Comparison of ENCODE assay signal across 10 cellular contexts in genomic region chr3:67605377-67605776, GRCh38. TPM values are rescaled to one million over a fixed set of nuclear protein-coding genes. Genes with fewer than 3 reads are reported as not detected.
DNase-seq lines count a peak whose midpoint lies in the region; ATAC-seq and TF ChIP-seq lines count a peak whose summit lies in the region.
"Had no signal": no experiment of that assay in that cellular context is flagged by ENCODE, and none has a peak within 500 bp of the region (broad histone marks: within the 10 kb centered on the region; RNA-seq: fewer than 3 reads in every experiment).

No MANE protein-coding gene starts in this region.

- H3K79me2 ChIP-seq in GM23338 (replicated peaks; ENCODE audit: insufficient read depth), result peaks cover 5% of the 10 kb centered on the region; the same call in 1 of the 2 replicates

- H3K27me3 ChIP-seq in GM23338 (ENCODE audit: insufficient read depth), result no peaks in the 10 kb centered on the region

- TF ChIP-seq CTCF in GM23338 (conservative IDR thresholded peaks at IDR 0.05; ENCODE audit: low read depth in 2 of 2), result peak in 1 of 2 experiments; percentile 25; a peak in 2 of 4 replicates

- H4K20me1 ChIP-seq in GM23338 (replicated peaks; ENCODE audit: insufficient read depth), result no peaks in the 10 kb centered on the region; the same call in 1 of the 2 replicates

- no peak overlapping the region for H3K27ac ChIP-seq in GM23338 (ENCODE audit: low read depth)

- no peaks in the 10 kb centered on the region for H3K27me3 Mint-ChIP-seq in GM23338 (ENCODE audit: insufficient read depth, low read depth, poor library complexity)
- H3K27me3 Mint-ChIP-seq: brain had no signal

- H3K36me3 ChIP-seq in GM23338 (ENCODE audit: insufficient read depth), result no peaks in the 10 kb centered on the region

- no peaks in the 10 kb centered on the region for H3F3A ChIP-seq in GM23338 (replicated peaks; ENCODE audit: low read depth)

- H3K36me3 Mint-ChIP-seq in GM23338 (ENCODE audit: low read depth), result peaks cover 25% of the 10 kb centered on the region

- H3K4me1 Mint-ChIP-seq in GM23338, result peaks cover 17% of the 10 kb centered on the region

- no peak overlapping the region for H3K4me3 ChIP-seq in GM23338

- H2AFZ ChIP-seq in GM23338, result no peak overlapping the region

- no peaks in the 10 kb centered on the region for H3K9me3 Mint-ChIP-seq in GM23338

- peak overlapping the region; percentile 78 for H3K27ac Mint-ChIP-seq in GM23338
- H3K27ac Mint-ChIP-seq: brain had no signal

- no peak overlapping the region for H3K4me2 ChIP-seq in GM23338

- H3K4me3 Mint-ChIP-seq in GM23338, result no peak overlapping the region
- H3K4me3 Mint-ChIP-seq: brain had no signal

- ATAC-seq in GM23338 (peak; percentile 31; the same call in 1 of the 3 replicates), HG03139 (IDR thresholded peaks at IDR 0.05; ENCODE audit: unreplicated experiment) (no peak), GM18870 (IDR thresholded peaks at IDR 0.05; ENCODE audit: unreplicated experiment) (no peak), GM21723 (IDR thresholded peaks at IDR 0.05; ENCODE audit: unreplicated experiment) (no peak)

- DNase-seq in AG08396 (ENCODE audit: low spot score) (peak; percentile 51), GM23338 (ENCODE audit: low spot score) (peak; percentile 30), amniotic stem cell (lab: John Stamatoyannopoulos, UW) (peak; percentile 45), kidney glomerular epithelial cell (lab: John Stamatoyannopoulos, UW) (peak; percentile 12), NCI-H1694 (lab: John Stamatoyannopoulos, UW) (no peak)
- DNase-seq: NCI-H510A treated with DMSO at 0.1 percent for 48 hours had no signal

- H3K4me1 ChIP-seq in GM23338 (ENCODE audit: insufficient read depth), result peaks cover 6% of the 10 kb centered on the region

- no peaks in the 10 kb centered on the region for H3K9me2 ChIP-seq in GM23338 (ENCODE audit: insufficient read depth)

TF ChIP-seq in GM23338, 12 proteins besides CTCF, POLR2A, EP300 and RAD21:
- TF ChIP-seq ZNF331 (CRISPR knock-in tag; IDR thresholded peaks at IDR 0.05; ENCODE audit: low read depth), result no peak
- no peak for TF ChIP-seq ZNF114 (CRISPR knock-in tag; IDR thresholded peaks at IDR 0.05)
- no peak for TF ChIP-seq NANOG (IDR thresholded peaks at IDR 0.05; ENCODE audit: borderline replicate concordance)
- TF ChIP-seq STAT1 (IDR thresholded peaks at IDR 0.05; ENCODE audit: unreplicated experiment), result no peak
- no peak for TF ChIP-seq POLR2AphosphoS5 (IDR thresholded peaks at IDR 0.05; ENCODE audit: low read depth)
- TF ChIP-seq, protein P1, sequence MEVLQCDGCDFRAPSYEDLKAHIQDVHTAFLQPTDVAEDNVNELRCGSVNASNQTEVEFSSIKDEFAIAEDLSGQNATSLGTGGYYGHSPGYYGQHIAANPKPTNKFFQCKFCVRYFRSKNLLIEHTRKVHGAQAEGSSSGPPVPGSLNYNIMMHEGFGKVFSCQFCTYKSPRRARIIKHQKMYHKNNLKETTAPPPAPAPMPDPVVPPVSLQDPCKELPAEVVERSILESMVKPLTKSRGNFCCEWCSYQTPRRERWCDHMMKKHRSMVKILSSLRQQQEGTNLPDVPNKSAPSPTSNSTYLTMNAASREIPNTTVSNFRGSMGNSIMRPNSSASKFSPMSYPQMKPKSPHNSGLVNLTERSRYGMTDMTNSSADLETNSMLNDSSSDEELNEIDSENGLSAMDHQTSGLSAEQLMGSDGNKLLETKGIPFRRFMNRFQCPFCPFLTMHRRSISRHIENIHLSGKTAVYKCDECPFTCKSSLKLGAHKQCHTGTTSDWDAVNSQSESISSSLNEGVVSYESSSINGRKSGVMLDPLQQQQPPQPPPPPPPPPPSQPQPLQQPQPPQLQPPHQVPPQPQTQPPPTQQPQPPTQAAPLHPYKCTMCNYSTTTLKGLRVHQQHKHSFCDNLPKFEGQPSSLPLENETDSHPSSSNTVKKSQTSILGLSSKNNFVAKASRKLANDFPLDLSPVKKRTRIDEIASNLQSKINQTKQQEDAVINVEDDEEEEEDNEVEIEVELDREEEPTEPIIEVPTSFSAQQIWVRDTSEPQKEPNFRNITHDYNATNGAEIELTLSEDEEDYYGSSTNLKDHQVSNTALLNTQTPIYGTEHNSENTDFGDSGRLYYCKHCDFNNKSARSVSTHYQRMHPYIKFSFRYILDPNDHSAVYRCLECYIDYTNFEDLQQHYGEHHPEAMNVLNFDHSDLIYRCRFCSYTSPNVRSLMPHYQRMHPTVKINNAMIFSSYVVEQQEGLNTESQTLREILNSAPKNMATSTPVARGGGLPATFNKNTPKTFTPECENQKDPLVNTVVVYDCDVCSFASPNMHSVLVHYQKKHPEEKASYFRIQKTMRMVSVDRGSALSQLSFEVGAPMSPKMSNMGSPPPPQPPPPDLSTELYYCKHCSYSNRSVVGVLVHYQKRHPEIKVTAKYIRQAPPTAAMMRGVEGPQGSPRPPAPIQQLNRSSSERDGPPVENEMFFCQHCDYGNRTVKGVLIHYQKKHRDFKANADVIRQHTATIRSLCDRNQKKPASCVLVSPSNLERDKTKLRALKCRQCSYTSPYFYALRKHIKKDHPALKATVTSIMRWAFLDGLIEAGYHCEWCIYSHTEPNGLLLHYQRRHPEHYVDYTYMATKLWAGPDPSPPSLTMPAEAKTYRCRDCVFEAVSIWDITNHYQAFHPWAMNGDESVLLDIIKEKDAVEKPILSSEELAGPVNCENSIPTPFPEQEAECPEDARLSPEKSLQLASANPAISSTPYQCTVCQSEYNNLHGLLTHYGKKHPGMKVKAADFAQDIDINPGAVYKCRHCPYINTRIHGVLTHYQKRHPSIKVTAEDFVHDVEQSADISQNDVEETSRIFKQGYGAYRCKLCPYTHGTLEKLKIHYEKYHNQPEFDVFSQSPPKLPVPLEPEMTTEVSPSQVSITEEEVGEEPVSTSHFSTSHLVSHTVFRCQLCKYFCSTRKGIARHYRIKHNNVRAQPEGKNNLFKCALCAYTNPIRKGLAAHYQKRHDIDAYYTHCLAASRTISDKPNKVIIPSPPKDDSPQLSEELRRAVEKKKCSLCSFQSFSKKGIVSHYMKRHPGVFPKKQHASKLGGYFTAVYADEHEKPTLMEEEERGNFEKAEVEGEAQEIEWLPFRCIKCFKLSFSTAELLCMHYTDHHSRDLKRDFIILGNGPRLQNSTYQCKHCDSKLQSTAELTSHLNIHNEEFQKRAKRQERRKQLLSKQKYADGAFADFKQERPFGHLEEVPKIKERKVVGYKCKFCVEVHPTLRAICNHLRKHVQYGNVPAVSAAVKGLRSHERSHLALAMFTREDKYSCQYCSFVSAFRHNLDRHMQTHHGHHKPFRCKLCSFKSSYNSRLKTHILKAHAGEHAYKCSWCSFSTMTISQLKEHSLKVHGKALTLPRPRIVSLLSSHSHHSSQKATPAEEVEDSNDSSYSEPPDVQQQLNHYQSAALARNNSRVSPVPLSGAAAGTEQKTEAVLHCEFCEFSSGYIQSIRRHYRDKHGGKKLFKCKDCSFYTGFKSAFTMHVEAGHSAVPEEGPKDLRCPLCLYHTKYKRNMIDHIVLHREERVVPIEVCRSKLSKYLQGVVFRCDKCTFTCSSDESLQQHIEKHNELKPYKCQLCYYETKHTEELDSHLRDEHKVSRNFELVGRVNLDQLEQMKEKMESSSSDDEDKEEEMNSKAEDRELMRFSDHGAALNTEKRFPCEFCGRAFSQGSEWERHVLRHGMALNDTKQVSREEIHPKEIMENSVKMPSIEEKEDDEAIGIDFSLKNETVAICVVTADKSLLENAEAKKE (CRISPR knock-in tag; IDR thresholded peaks at IDR 0.05), result no peak
- TF ChIP-seq, protein P2, sequence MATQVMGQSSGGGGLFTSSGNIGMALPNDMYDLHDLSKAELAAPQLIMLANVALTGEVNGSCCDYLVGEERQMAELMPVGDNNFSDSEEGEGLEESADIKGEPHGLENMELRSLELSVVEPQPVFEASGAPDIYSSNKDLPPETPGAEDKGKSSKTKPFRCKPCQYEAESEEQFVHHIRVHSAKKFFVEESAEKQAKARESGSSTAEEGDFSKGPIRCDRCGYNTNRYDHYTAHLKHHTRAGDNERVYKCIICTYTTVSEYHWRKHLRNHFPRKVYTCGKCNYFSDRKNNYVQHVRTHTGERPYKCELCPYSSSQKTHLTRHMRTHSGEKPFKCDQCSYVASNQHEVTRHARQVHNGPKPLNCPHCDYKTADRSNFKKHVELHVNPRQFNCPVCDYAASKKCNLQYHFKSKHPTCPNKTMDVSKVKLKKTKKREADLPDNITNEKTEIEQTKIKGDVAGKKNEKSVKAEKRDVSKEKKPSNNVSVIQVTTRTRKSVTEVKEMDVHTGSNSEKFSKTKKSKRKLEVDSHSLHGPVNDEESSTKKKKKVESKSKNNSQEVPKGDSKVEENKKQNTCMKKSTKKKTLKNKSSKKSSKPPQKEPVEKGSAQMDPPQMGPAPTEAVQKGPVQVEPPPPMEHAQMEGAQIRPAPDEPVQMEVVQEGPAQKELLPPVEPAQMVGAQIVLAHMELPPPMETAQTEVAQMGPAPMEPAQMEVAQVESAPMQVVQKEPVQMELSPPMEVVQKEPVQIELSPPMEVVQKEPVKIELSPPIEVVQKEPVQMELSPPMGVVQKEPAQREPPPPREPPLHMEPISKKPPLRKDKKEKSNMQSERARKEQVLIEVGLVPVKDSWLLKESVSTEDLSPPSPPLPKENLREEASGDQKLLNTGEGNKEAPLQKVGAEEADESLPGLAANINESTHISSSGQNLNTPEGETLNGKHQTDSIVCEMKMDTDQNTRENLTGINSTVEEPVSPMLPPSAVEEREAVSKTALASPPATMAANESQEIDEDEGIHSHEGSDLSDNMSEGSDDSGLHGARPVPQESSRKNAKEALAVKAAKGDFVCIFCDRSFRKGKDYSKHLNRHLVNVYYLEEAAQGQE (IDR thresholded peaks at IDR 0.05; ENCODE audit: unreplicated experiment), result no peak
- TF ChIP-seq, protein P3, sequence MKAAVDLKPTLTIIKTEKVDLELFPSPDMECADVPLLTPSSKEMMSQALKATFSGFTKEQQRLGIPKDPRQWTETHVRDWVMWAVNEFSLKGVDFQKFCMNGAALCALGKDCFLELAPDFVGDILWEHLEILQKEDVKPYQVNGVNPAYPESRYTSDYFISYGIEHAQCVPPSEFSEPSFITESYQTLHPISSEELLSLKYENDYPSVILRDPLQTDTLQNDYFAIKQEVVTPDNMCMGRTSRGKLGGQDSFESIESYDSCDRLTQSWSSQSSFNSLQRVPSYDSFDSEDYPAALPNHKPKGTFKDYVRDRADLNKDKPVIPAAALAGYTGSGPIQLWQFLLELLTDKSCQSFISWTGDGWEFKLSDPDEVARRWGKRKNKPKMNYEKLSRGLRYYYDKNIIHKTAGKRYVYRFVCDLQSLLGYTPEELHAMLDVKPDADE (IDR thresholded peaks at IDR 0.05), result no peak
- no peak for TF ChIP-seq EZH2phosphoT487 (IDR thresholded peaks at IDR 0.05; ENCODE audit: unreplicated experiment)
- TF ChIP-seq JUNB (IDR thresholded peaks at IDR 0.05; ENCODE audit: unreplicated experiment), result no peak
- no peak for TF ChIP-seq EZH2 (IDR thresholded peaks at IDR 0.05; ENCODE audit: low read depth, unreplicated experiment)
- TF ChIP-seq CREB1 (CRISPR knock-in tag; IDR thresholded peaks at IDR 0.05; ENCODE audit: low read depth), result no peak

RNA-seq across cellular contexts. Expression of gene SUCLG2, which starts 49.0 kb away (rescaled TPM):
- total RNA-seq in GM23338 (2014; rRNA removed; shearing (Covaris generic)), result 39.0 and 42.4 TPM in 2 replicates
- 27.6 and 29.3 TPM in 2 replicates for polyA plus RNA-seq in GM23338 (2016; fragmentation: Nextera tagmentation; extraction: Ambion mirVana)
